10 cellular contexts compared by ENCODE assay signal in the genomic region with DNA sequence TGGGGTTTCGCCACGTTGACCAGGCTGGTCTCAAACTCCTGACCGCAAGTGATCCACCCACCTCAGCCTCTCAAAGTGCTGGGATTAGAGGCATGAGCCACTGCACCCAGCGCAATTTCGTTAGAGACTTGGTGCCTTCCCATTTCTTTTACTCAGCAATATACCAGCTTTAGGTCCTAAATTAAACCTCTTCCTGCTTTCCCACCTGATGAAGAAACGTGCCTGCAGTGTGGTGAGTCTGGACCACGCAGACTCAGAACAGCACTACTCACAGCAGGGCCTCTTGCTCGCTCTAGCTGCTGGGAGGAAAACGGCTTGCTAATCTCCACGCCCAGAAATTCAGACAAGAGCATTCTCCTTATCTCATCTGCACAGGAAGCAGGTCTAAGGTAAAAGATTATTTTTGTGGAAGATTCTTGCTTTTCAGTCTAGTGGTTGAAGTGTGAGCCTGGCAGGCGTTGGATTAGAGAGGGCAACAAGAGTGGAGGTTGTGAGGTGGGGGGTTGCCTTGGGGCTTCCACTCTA. TPM values are rescaled to one million over a fixed set of nuclear protein-coding genes. Genes with fewer than 3 reads are reported as not detected.
DNase-seq lines count a peak whose midpoint lies in the region; ATAC-seq and TF ChIP-seq lines count a peak whose summit lies in the region.
"Had no signal": no experiment of that assay in that cellular context is flagged by ENCODE, and none has a peak within 500 bp of the region (broad histone marks: within the 10 kb centered on the region; RNA-seq: fewer than 3 reads in every experiment).

A gene (plus strand): TSS at position 248 of the 525 bp plus-strand sequence. CDS start 25,346 bp downstream, outside the sequence.

- in situ Hi-C loops in KBM-7 (cut with MboI; ENCODE audit: low pct_unique_long_range_greater_than_20kb, low sequenced_read_pairs): no loop called here

- H3K4me1 ChIP-seq in esophagus muscularis mucosa: no peaks in the 10 kb centered on the region
- H3K4me1 ChIP-seq: pancreas had no signal

- H3K27me3 Mint-ChIP-seq in dendritic cell treated with granulocyte-macrophage colony-stimulating factor and Interleukin-4, amounts not matched to agents 40 ng/mL and 50 ng/mL, for 4 days: no peaks in the 10 kb centered on the region

- POLR2A ChIA-PET in RWPE1 (lab: Yijun Ruan, JAX; ENCODE audit: low non-redundant PET): no interaction called here

- H3K9me3 ChIP-seq in esophagus muscularis mucosa: no peaks in the 10 kb centered on the region
- H3K9me3 ChIP-seq: pancreas had no signal

- intact Hi-C loops in dendritic cell treated with granulocyte-macrophage colony-stimulating factor and Interleukin-4, amounts not matched to agents 40 ng/mL and 50 ng/mL, for 4 days (cut with micrococcal nuclease): no loop called here
- intact Hi-C loops in esophagus muscularis mucosa (cut with DNase I): no loop called here

- peaks cover 68% of the 10 kb centered on the region for H3K4me1 Mint-ChIP-seq in dendritic cell treated with granulocyte-macrophage colony-stimulating factor and Interleukin-4, amounts not matched to agents 40 ng/mL and 50 ng/mL, for 4 days (ENCODE audit: low read depth)

- H3K27ac ChIP-seq in esophagus muscularis mucosa (replicated peaks in 1 of 4) (no peak within 1 kb of the TSS), RWPE1 (no peak within 1 kb of the TSS)
- H3K27ac ChIP-seq: pancreas had no signal

- H3K27me3 ChIP-seq in esophagus muscularis mucosa: no peaks in the 10 kb centered on the region
- H3K27me3 ChIP-seq: pancreas had no signal

- H3K9me3 Mint-ChIP-seq in dendritic cell treated with granulocyte-macrophage colony-stimulating factor and Interleukin-4, amounts not matched to agents 40 ng/mL and 50 ng/mL, for 4 days: peaks cover 14% of the 10 kb centered on the region

- ATAC-seq in HG03469 (IDR thresholded peaks at IDR 0.05; ENCODE audit: unreplicated experiment): no peak
- ATAC-seq: pancreas had no signal

- TF ChIP-seq CTCF in esophagus muscularis mucosa (IDR thresholded peaks at IDR 0.05) (no peak), RWPE1 (conservative IDR thresholded peaks at IDR 0.05; ENCODE audit: low read depth) (no peak)

- TF ChIP-seq EP300 in esophagus muscularis mucosa (IDR thresholded peaks at IDR 0.05): no peak

- H3K4me3 ChIP-seq in esophagus muscularis mucosa: no peak within 1 kb of the TSS
- H3K4me3 ChIP-seq: pancreas had no signal

- CTCF ChIA-PET in RWPE1 (lab: Yijun Ruan, JAX): interaction anchor here (0.6 kb wide), 1 partner anchor 182 kb away, joined by 4 read pairs; no protein-coding TSS in a partner anchor

- peak within 1 kb of the TSS; percentile 81 for H3K27ac Mint-ChIP-seq in dendritic cell treated with granulocyte-macrophage colony-stimulating factor and Interleukin-4, amounts not matched to agents 40 ng/mL and 50 ng/mL, for 4 days

- H3K36me3 Mint-ChIP-seq in dendritic cell treated with granulocyte-macrophage colony-stimulating factor and Interleukin-4, amounts not matched to agents 40 ng/mL and 50 ng/mL, for 4 days (ENCODE audit: low read depth): peaks cover 8% of the 10 kb centered on the region

- WGBS in esophagus muscularis mucosa: 75% methylated on average over 11 of the region's 11 CpGs

- DNase-seq in KBM-7: peak; percentile 98
- peak; percentile 15 for DNase-seq in activated CD4-positive, alpha-beta T cell treated with anti-CD3 and anti-CD28 coated beads for 1 hour
- DNase-seq in stimulated activated CD4-positive, alpha-beta T cell treated with anti-CD3 and anti-CD28 coated beads, Interleukin-2, amount 100 ng/mL, for 48 hours: peak; percentile 14 to 34
- DNase-seq in NCI-H82 treated with DMSO at 0.1 percent for 48 hours (lab: John Stamatoyannopoulos, UW; ENCODE audit: unreplicated experiment): no peak
- no peak for DNase-seq in esophagus muscularis mucosa (ENCODE audit: extremely low spot score)
- DNase-seq in RWPE1 (ENCODE audit: low spot score): no peak
- DNase-seq: pancreas had no signal

- TF ChIP-seq POLR2A in esophagus muscularis mucosa (IDR thresholded peaks at IDR 0.05; ENCODE audit: low read depth): no peak

- no peak within 1 kb of the TSS for H3K4me3 Mint-ChIP-seq in dendritic cell treated with granulocyte-macrophage colony-stimulating factor and Interleukin-4, amounts not matched to agents 40 ng/mL and 50 ng/mL, for 4 days

- no peaks in the 10 kb centered on the region for H3K36me3 ChIP-seq in esophagus muscularis mucosa
- H3K36me3 ChIP-seq: pancreas had no signal

RNA-seq across cellular contexts. Expression of the gene that starts here (rescaled TPM):
- not detected for total RNA-seq in esophagus muscularis mucosa
- total RNA-seq: temporal lobe had no signal

Comparison
In these comparisons a context has a peak if more than half of its experiments do, and no peak if none do; other contexts are left out.
1. DNase-seq: peak in KBM-7 (single experiment), activated CD4-positive, alpha-beta T cell treated with anti-CD3 and anti-CD28 coated beads for 1 hour (single experiment) and stimulated activated CD4-positive, alpha-beta T cell treated with anti-CD3 and anti-CD28 coated beads, Interleukin-2, amount 100 ng/mL, for 48 hours (2 of 2); none in NCI-H82 treated with DMSO at 0.1 percent for 48 hours (single experiment), esophagus muscularis mucosa (single experiment) and RWPE1 (single experiment).